ENCODE assay signal across 1 cellular context in the genomic region with DNA sequence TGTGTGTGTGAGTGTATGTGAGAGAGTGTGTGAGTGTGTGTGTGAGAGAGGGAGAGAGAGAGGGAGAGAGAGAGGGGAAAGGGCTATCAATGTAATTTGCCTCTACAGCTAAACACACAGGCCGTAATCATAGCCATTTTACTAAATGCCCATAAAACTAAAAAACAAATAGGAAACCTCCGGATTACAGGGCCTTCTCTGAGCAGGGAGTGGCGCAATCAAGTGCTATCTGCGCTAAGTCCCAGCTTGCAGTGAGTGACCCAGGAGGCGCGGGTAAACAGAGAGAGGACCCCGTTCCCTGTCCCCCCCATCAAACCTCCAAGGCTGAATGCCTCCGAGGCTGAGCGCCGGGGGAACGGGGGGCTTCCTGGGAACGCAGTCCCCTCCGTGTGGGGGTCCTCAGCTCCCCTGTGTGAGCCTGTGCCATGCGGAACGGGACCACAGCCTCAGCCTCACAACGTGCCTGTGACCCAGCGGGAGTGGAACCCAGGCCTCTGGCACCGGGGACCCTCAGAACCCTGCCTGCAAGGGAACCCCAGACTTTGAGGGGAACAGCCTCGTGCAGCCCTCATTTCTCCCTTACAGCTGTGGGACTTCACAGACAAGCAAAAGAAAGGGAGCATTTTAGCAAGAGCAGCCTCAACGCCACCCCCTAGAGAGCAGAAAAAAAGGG.
TF ChIP-seq lines count a peak whose summit lies in the region.

No MANE protein-coding gene starts in this region.

TF ChIP-seq in HepG2, 621 proteins besides CTCF, POLR2A, EP300 and RAD21 (continued from another document and continues in another):
- TF ChIP-seq, protein P1, sequence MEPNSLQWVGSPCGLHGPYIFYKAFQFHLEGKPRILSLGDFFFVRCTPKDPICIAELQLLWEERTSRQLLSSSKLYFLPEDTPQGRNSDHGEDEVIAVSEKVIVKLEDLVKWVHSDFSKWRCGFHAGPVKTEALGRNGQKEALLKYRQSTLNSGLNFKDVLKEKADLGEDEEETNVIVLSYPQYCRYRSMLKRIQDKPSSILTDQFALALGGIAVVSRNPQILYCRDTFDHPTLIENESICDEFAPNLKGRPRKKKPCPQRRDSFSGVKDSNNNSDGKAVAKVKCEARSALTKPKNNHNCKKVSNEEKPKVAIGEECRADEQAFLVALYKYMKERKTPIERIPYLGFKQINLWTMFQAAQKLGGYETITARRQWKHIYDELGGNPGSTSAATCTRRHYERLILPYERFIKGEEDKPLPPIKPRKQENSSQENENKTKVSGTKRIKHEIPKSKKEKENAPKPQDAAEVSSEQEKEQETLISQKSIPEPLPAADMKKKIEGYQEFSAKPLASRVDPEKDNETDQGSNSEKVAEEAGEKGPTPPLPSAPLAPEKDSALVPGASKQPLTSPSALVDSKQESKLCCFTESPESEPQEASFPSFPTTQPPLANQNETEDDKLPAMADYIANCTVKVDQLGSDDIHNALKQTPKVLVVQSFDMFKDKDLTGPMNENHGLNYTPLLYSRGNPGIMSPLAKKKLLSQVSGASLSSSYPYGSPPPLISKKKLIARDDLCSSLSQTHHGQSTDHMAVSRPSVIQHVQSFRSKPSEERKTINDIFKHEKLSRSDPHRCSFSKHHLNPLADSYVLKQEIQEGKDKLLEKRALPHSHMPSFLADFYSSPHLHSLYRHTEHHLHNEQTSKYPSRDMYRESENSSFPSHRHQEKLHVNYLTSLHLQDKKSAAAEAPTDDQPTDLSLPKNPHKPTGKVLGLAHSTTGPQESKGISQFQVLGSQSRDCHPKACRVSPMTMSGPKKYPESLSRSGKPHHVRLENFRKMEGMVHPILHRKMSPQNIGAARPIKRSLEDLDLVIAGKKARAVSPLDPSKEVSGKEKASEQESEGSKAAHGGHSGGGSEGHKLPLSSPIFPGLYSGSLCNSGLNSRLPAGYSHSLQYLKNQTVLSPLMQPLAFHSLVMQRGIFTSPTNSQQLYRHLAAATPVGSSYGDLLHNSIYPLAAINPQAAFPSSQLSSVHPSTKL (CRISPR knock-in tag; IDR thresholded peaks at IDR 0.05), result peak; percentile 55
- TF ChIP-seq, protein P2, sequence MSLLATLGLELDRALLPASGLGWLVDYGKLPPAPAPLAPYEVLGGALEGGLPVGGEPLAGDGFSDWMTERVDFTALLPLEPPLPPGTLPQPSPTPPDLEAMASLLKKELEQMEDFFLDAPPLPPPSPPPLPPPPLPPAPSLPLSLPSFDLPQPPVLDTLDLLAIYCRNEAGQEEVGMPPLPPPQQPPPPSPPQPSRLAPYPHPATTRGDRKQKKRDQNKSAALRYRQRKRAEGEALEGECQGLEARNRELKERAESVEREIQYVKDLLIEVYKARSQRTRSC (CRISPR knock-in tag; IDR thresholded peaks at IDR 0.05; ENCODE audit: low read depth), result 0 out of 2 replicates have a peak, but pooled peaks have one; percentile 12
- TF ChIP-seq, protein P3, sequence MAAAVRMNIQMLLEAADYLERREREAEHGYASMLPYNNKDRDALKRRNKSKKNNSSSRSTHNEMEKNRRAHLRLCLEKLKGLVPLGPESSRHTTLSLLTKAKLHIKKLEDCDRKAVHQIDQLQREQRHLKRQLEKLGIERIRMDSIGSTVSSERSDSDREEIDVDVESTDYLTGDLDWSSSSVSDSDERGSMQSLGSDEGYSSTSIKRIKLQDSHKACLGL (CRISPR knock-in tag; IDR thresholded peaks at IDR 0.05), result peak; percentile 3; the same call in 1 of the 2 replicates
- TF ChIP-seq RNF2 (conservative IDR thresholded peaks at IDR 0.05; ENCODE audit: low read depth) (no peak), KMT2B (CRISPR knock-in tag; IDR thresholded peaks at IDR 0.05) (no peak), ZNF737 (CRISPR knock-in tag; IDR thresholded peaks at IDR 0.05; ENCODE audit: borderline replicate concordance) (no peak), SALL2 (CRISPR knock-in tag; IDR thresholded peaks at IDR 0.05) (no peak; the same call in 1 of the 2 replicates), NRL (CRISPR knock-in tag; IDR thresholded peaks at IDR 0.05; ENCODE audit: borderline replicate concordance) (0 out of 2 replicates have a peak, but pooled peaks have one; percentile 40), ZSCAN21 (CRISPR knock-in tag; IDR thresholded peaks at IDR 0.05; ENCODE audit: borderline replicate concordance) (no peak), MLLT10 (CRISPR knock-in tag; IDR thresholded peaks at IDR 0.05) (no peak), ZNF768 (CRISPR knock-in tag; IDR thresholded peaks at IDR 0.05) (no peak), CEBPB (IDR thresholded peaks at IDR 0.05; ENCODE audit: borderline replicate concordance, low read depth, low read length) (peak; percentile 96), ZFP41 (CRISPR knock-in tag; IDR thresholded peaks at IDR 0.05; ENCODE audit: borderline replicate concordance) (no peak), HOXA3 (CRISPR knock-in tag; IDR thresholded peaks at IDR 0.05) (no peak; the same call in 1 of the 2 replicates), ZNF629 (CRISPR knock-in tag; conservative IDR thresholded peaks at IDR 0.05) (no peak), ZNF138 (CRISPR knock-in tag; IDR thresholded peaks at IDR 0.05; ENCODE audit: low read depth) (no peak; the same call in 1 of the 2 replicates), SKI (IDR thresholded peaks at IDR 0.05; ENCODE audit: partially characterized antibody) (no peak), RCOR2 (CRISPR knock-in tag; IDR thresholded peaks at IDR 0.05) (no peak), ZNF232 (CRISPR knock-in tag; IDR thresholded peaks at IDR 0.05; ENCODE audit: borderline replicate concordance) (no peak; the same call in 1 of the 2 replicates), KAT8 (CRISPR knock-in tag; IDR thresholded peaks at IDR 0.05) (no peak; the same call in 1 of the 2 replicates), ZNF703 (CRISPR knock-in tag; IDR thresholded peaks at IDR 0.05; ENCODE audit: borderline replicate concordance) (no peak), ZNF430 (CRISPR knock-in tag; IDR thresholded peaks at IDR 0.05) (peak; percentile 67; the same call in 1 of the 2 replicates), CEBPG (CRISPR knock-in tag; IDR thresholded peaks at IDR 0.05) (peak; percentile 93), ZNF34 (CRISPR knock-in tag; IDR thresholded peaks at IDR 0.05; ENCODE audit: borderline replicate concordance) (no peak), ZNF431 (CRISPR knock-in tag; IDR thresholded peaks at IDR 0.05; ENCODE audit: borderline replicate concordance, low read depth) (no peak), HIVEP1 (CRISPR knock-in tag; IDR thresholded peaks at IDR 0.05) (no peak), ZBTB7B (CRISPR knock-in tag; IDR thresholded peaks at IDR 0.05) (peak; percentile 92), ZNF614 (CRISPR knock-in tag; IDR thresholded peaks at IDR 0.05; ENCODE audit: borderline replicate concordance) (no peak), ARNT (IDR thresholded peaks at IDR 0.05) (no peak), ZNF3 (CRISPR knock-in tag; IDR thresholded peaks at IDR 0.05) (no peak), ZBTB3 (CRISPR knock-in tag; IDR thresholded peaks at IDR 0.05; ENCODE audit: borderline replicate concordance, low read depth) (no peak; the same call in 1 of the 2 replicates), ZNF747 (CRISPR knock-in tag; IDR thresholded peaks at IDR 0.05; ENCODE audit: borderline replicate concordance) (peak; percentile 44; the same call in 1 of the 2 replicates), ZNF253 (CRISPR knock-in tag; IDR thresholded peaks at IDR 0.05; ENCODE audit: borderline replicate concordance) (no peak), SIN3B (IDR thresholded peaks at IDR 0.05; ENCODE audit: low read length) (no peak), ZNF235 (CRISPR knock-in tag; IDR thresholded peaks at IDR 0.05; ENCODE audit: borderline replicate concordance) (no peak), KLF6 (CRISPR knock-in tag; IDR thresholded peaks at IDR 0.05) (no peak), ZNF589 (CRISPR knock-in tag; conservative IDR thresholded peaks at IDR 0.05) (no peak), SRF (IDR thresholded peaks at IDR 0.05; ENCODE audit: low read depth, low read length) (no peak), NBN (conservative IDR thresholded peaks at IDR 0.05) (no peak), NFATC3 (CRISPR knock-in tag; IDR thresholded peaks at IDR 0.05) (no peak)
- TF ChIP-seq, protein P4, sequence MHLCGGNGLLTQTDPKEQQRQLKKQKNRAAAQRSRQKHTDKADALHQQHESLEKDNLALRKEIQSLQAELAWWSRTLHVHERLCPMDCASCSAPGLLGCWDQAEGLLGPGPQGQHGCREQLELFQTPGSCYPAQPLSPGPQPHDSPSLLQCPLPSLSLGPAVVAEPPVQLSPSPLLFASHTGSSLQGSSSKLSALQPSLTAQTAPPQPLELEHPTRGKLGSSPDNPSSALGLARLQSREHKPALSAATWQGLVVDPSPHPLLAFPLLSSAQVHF (CRISPR knock-in tag; IDR thresholded peaks at IDR 0.05), result no peak
- TF ChIP-seq, protein P5, sequence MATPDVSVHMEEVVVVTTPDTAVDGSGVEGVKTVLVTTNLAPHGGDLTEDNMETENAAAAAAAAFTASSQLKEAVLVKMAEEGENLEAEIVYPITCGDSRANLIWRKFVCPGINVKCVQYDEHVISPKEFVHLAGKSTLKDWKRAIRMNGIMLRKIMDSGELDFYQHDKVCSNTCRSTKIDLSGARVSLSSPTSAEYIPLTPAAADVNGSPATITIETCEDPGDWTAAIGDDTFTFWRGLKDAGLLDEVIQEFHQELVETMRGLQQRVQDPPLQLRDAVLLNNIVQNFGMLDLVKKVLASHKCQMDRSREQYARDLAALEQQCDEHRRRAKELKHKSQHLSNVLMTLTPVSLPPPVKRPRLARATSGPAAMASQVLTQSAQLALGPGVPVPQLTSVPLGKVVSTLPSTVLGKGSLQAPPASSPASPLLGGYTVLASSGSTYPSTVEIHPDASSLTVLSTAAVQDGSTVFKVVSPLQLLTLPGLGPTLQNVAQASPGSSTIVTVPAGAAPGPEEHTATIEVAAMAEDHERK (CRISPR knock-in tag; IDR thresholded peaks at IDR 0.05; ENCODE audit: low read depth), result no peak
- TF ChIP-seq, protein P6, sequence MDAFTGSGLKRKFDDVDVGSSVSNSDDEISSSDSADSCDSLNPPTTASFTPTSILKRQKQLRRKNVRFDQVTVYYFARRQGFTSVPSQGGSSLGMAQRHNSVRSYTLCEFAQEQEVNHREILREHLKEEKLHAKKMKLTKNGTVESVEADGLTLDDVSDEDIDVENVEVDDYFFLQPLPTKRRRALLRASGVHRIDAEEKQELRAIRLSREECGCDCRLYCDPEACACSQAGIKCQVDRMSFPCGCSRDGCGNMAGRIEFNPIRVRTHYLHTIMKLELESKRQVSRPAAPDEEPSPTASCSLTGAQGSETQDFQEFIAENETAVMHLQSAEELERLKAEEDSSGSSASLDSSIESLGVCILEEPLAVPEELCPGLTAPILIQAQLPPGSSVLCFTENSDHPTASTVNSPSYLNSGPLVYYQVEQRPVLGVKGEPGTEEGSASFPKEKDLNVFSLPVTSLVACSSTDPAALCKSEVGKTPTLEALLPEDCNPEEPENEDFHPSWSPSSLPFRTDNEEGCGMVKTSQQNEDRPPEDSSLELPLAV (CRISPR knock-in tag; conservative IDR thresholded peaks at IDR 0.05; ENCODE audit: low read depth), result no peak; the same call in 1 of the 2 replicates
- TF ChIP-seq, protein P7, sequence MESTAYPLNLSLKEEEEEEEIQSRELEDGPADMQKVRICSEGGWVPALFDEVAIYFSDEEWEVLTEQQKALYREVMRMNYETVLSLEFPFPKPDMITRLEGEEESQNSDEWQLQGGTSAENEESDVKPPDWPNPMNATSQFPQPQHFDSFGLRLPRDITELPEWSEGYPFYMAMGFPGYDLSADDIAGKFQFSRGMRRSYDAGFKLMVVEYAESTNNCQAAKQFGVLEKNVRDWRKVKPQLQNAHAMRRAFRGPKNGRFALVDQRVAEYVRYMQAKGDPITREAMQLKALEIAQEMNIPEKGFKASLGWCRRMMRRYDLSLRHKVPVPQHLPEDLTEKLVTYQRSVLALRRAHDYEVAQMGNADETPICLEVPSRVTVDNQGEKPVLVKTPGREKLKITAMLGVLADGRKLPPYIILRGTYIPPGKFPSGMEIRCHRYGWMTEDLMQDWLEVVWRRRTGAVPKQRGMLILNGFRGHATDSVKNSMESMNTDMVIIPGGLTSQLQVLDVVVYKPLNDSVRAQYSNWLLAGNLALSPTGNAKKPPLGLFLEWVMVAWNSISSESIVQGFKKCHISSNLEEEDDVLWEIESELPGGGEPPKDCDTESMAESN (CRISPR knock-in tag; conservative IDR thresholded peaks at IDR 0.05), result no peak
- TF ChIP-seq, protein P8, sequence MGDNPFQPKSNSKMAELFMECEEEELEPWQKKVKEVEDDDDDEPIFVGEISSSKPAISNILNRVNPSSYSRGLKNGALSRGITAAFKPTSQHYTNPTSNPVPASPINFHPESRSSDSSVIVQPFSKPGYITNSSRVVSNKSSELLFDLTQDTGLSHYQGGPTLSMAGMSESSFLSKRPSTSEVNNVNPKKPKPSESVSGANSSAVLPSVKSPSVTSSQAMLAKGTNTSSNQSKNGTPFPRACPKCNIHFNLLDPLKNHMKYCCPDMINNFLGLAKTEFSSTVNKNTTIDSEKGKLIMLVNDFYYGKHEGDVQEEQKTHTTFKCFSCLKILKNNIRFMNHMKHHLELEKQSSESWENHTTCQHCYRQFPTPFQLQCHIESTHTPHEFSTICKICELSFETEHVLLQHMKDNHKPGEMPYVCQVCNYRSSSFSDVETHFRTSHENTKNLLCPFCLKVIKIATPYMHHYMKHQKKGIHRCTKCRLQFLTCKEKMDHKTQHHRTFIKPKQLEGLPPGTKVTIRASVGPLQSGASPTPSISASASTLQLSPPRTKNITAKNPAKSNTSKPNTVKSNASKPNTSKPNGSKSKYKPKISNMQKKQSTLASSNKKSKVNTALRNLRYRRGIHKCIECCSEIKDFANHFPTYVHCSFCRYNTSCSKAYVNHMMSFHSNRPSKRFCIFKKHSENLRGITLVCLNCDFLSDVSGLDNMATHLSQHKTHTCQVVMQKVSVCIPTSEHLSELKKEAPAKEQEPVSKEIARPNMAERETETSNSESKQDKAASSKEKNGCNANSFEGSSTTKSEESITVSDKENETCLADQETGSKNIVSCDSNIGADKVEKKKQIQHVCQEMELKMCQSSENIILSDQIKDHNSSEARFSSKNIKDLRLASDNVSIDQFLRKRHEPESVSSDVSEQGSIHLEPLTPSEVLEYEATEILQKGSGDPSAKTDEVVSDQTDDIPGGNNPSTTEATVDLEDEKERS (CRISPR knock-in tag; IDR thresholded peaks at IDR 0.05), result peak; percentile 50
- TF ChIP-seq, protein P9, sequence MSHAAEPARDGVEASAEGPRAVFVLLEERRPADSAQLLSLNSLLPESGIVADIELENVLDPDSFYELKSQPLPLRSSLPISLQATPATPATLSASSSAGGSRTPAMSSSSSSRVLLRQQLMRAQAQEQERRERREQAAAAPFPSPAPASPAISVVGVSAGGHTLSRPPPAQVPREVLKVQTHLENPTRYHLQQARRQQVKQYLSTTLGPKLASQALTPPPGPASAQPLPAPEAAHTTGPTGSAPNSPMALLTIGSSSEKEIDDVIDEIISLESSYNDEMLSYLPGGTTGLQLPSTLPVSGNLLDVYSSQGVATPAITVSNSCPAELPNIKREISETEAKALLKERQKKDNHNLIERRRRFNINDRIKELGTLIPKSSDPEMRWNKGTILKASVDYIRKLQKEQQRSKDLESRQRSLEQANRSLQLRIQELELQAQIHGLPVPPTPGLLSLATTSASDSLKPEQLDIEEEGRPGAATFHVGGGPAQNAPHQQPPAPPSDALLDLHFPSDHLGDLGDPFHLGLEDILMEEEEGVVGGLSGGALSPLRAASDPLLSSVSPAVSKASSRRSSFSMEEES (CRISPR knock-in tag; IDR thresholded peaks at IDR 0.05), result no peak; the same call in 1 of the 2 replicates
- TF ChIP-seq, protein P10, sequence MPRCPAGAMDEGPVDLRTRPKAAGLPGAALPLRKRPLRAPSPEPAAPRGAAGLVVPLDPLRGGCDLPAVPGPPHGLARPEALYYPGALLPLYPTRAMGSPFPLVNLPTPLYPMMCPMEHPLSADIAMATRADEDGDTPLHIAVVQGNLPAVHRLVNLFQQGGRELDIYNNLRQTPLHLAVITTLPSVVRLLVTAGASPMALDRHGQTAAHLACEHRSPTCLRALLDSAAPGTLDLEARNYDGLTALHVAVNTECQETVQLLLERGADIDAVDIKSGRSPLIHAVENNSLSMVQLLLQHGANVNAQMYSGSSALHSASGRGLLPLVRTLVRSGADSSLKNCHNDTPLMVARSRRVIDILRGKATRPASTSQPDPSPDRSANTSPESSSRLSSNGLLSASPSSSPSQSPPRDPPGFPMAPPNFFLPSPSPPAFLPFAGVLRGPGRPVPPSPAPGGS (CRISPR knock-in tag; IDR thresholded peaks at IDR 0.05), result no peak
